1 cellular context compared by ENCODE assay signal in the genomic region with DNA sequence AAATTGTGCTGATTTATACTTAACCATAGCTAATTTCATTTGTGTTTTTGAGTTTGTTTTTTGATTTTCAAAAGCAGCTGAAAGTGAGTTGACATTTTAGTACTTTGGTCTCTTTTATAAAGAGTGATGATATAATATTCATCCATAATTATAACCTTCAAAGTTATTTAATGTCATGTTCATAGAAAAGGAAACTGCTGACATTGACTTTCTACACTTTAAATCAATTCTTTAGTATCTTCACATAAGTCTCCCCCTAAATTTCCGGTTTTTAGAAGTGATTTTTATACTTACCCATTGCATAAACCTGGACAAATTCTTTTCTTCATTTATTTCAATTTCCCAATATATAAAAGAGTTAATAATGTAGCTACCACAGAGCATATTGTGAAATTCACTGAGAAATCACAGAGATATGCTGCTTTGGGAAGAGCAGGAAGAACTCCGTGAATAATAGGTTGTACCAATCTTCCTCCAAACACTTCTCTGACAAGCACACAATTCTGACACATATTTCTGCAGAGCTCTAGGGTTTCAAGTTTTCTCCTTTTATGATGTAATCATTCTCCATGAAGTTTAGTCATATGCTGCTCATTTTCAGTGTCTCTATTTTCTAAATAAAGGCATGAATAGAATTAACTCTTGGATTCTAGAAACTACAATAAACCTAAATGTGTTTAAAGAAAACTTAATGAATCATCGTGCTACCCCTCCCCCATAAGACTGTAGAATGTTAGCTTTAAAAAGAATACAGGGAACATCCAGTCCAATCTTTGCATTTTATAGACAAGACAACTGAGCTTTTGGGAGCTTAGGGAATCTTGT.
TF ChIP-seq lines count a peak whose summit lies in the region.

No MANE protein-coding gene starts in this region.

TF ChIP-seq in K562, 482 proteins besides CTCF, POLR2A, EP300 and RAD21 (continued from another document):
- TF ChIP-seq JUND (IDR thresholded peaks at IDR 0.05; ENCODE audit: borderline replicate concordance, low read depth, low read length) (0 out of 2 replicates have a peak, but pooled peaks have one; percentile 4), JUND (tag; IDR thresholded peaks at IDR 0.05; ENCODE audit: borderline replicate concordance, low read depth, low read length) (no peak; the same call in 2 of the 3 replicates), TRIM28 (IDR thresholded peaks at IDR 0.05) (0 out of 2 replicates have a peak, but pooled peaks have one; percentile 32), ZNF75A (CRISPR knock-in tag; IDR thresholded peaks at IDR 0.05) (no peak), ZNF445 (CRISPR knock-in tag; IDR thresholded peaks at IDR 0.05; ENCODE audit: low read depth) (no peak), SMC3 (conservative IDR thresholded peaks at IDR 0.05; ENCODE audit: insufficient read depth, low read depth, low read length) (no peak), BRD9 (IDR thresholded peaks at IDR 0.05; ENCODE audit: low read depth, partially characterized antibody) (no peak), PRDM10 (IDR thresholded peaks at IDR 0.05; ENCODE audit: partially characterized antibody) (no peak), RUNX1 (IDR thresholded peaks at IDR 0.05; ENCODE audit: low read depth) (no peak), ZNF408 (CRISPR knock-in tag; IDR thresholded peaks at IDR 0.05; ENCODE audit: low read depth) (no peak), CHCHD3 (CRISPR knock-in tag; IDR thresholded peaks at IDR 0.05) (no peak), SETDB1 (IDR thresholded peaks at IDR 0.05; ENCODE audit: low read length) (no peak), ARID2 (IDR thresholded peaks at IDR 0.05) (no peak), ZNF76 (CRISPR knock-in tag; IDR thresholded peaks at IDR 0.05; ENCODE audit: borderline replicate concordance) (no peak), BDP1 (IDR thresholded peaks at IDR 0.05; ENCODE audit: insufficient read depth, insufficient read length) (no peak), ZNF318 (IDR thresholded peaks at IDR 0.05; ENCODE audit: borderline replicate concordance in 1 of 2, low read depth in 1 of 2) (no peak), ZNF780A (CRISPR knock-in tag; IDR thresholded peaks at IDR 0.05) (no peak), ZBTB9 (CRISPR knock-in tag; IDR thresholded peaks at IDR 0.05) (no peak), XRCC5 (IDR thresholded peaks at IDR 0.05; ENCODE audit: low read depth, low read length) (no peak), ZNF263 (CRISPR knock-in tag; IDR thresholded peaks at IDR 0.05; ENCODE audit: borderline replicate concordance) (no peak), ZC3H4 (CRISPR knock-in tag; IDR thresholded peaks at IDR 0.05; ENCODE audit: borderline replicate concordance) (no peak), ZSCAN29 (IDR thresholded peaks at IDR 0.05) (no peak), KAT7 (CRISPR knock-in tag; IDR thresholded peaks at IDR 0.05; ENCODE audit: borderline replicate concordance) (no peak), CREB1 (IDR thresholded peaks at IDR 0.05) (no peak), CREB1 (CRISPR knock-in tag; IDR thresholded peaks at IDR 0.05) (no peak), MEF2D (tag; conservative IDR thresholded peaks at IDR 0.05; ENCODE audit: low read depth) (no peak), NR2F6 (CRISPR knock-in tag; IDR thresholded peaks at IDR 0.05) (no peak), SNRNP70 (optimal IDR thresholded peaks at IDR 0.05; ENCODE audit: low read depth, low read length) (no peak), KLF13 (tag; IDR thresholded peaks at IDR 0.05; ENCODE audit: borderline replicate concordance, low read depth) (no peak), ZNF785 (CRISPR knock-in tag; IDR thresholded peaks at IDR 0.05) (no peak), SMARCE1 (IDR thresholded peaks at IDR 0.05) (0 out of 2 replicates have a peak, but pooled peaks have one; percentile 16), ZFX (CRISPR knock-in tag; IDR thresholded peaks at IDR 0.05) (no peak)
- TF ChIP-seq, protein P1, sequence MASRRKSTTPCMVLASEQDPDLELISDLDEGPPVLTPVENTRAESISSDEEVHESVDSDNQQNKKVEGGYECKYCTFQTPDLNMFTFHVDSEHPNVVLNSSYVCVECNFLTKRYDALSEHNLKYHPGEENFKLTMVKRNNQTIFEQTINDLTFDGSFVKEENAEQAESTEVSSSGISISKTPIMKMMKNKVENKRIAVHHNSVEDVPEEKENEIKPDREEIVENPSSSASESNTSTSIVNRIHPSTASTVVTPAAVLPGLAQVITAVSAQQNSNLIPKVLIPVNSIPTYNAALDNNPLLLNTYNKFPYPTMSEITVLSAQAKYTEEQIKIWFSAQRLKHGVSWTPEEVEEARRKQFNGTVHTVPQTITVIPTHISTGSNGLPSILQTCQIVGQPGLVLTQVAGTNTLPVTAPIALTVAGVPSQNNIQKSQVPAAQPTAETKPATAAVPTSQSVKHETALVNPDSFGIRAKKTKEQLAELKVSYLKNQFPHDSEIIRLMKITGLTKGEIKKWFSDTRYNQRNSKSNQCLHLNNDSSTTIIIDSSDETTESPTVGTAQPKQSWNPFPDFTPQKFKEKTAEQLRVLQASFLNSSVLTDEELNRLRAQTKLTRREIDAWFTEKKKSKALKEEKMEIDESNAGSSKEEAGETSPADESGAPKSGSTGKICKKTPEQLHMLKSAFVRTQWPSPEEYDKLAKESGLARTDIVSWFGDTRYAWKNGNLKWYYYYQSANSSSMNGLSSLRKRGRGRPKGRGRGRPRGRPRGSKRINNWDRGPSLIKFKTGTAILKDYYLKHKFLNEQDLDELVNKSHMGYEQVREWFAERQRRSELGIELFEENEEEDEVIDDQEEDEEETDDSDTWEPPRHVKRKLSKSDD (conservative IDR thresholded peaks at IDR 0.05; ENCODE audit: low read length): no peak
- TF ChIP-seq, protein P2, sequence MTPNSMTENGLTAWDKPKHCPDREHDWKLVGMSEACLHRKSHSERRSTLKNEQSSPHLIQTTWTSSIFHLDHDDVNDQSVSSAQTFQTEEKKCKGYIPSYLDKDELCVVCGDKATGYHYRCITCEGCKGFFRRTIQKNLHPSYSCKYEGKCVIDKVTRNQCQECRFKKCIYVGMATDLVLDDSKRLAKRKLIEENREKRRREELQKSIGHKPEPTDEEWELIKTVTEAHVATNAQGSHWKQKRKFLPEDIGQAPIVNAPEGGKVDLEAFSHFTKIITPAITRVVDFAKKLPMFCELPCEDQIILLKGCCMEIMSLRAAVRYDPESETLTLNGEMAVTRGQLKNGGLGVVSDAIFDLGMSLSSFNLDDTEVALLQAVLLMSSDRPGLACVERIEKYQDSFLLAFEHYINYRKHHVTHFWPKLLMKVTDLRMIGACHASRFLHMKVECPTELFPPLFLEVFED (CRISPR knock-in tag; conservative IDR thresholded peaks at IDR 0.05): no peak
- TF ChIP-seq, protein P3, sequence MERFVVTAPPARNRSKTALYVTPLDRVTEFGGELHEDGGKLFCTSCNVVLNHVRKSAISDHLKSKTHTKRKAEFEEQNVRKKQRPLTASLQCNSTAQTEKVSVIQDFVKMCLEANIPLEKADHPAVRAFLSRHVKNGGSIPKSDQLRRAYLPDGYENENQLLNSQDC (CRISPR knock-in tag; IDR thresholded peaks at IDR 0.05): no peak
- TF ChIP-seq, protein P4, sequence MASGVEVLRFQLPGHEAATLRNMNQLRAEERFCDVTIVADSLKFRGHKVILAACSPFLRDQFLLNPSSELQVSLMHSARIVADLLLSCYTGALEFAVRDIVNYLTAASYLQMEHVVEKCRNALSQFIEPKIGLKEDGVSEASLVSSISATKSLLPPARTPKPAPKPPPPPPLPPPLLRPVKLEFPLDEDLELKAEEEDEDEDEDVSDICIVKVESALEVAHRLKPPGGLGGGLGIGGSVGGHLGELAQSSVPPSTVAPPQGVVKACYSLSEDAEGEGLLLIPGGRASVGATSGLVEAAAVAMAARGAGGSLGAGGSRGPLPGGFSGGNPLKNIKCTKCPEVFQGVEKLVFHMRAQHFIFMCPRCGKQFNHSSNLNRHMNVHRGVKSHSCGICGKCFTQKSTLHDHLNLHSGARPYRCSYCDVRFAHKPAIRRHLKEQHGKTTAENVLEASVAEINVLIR (CRISPR knock-in tag; IDR thresholded peaks at IDR 0.05): no peak
- TF ChIP-seq, protein P5, sequence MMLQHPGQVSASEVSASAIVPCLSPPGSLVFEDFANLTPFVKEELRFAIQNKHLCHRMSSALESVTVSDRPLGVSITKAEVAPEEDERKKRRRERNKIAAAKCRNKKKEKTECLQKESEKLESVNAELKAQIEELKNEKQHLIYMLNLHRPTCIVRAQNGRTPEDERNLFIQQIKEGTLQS (IDR thresholded peaks at IDR 0.05): peak; percentile 87
- TF ChIP-seq, protein P5 (CRISPR knock-in tag; conservative IDR thresholded peaks at IDR 0.05): no peak
